In the genomic region with DNA sequence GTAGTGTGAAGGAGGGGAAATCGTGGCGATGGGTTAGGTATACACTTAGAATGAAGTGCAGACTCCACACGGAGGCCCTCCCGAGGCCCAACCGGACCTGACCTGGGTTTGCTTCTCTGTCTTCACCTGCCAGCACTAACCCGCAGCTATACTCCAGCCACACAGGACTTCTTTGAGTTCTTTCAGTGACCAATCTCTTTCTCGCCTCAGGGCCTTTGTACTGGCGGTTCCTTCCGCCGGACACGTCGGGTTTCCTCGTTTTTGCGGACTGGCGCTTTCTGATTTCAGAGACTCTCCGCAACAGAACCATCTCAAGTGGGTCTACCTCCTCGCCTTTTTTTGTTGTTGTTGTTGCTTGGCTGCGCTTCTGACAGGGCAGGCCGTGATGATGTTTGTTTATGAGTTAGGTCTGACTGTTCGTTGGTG, we compare ENCODE assay signal across 8 cellular contexts. TPM values are rescaled to one million over a fixed set of nuclear protein-coding genes. Genes with fewer than 3 reads are reported as not detected.
DNase-seq lines count a peak whose midpoint lies in the region; ATAC-seq and TF ChIP-seq lines count a peak whose summit lies in the region.

A gene with protein sequence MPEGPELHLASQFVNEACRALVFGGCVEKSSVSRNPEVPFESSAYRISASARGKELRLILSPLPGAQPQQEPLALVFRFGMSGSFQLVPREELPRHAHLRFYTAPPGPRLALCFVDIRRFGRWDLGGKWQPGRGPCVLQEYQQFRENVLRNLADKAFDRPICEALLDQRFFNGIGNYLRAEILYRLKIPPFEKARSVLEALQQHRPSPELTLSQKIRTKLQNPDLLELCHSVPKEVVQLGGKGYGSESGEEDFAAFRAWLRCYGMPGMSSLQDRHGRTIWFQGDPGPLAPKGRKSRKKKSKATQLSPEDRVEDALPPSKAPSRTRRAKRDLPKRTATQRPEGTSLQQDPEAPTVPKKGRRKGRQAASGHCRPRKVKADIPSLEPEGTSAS (plus strand): TSS at position 244 of the 426 bp plus-strand sequence. CDS start 1,867 bp downstream, outside the sequence.

- peak within 1 kb of the TSS; percentile 0 for H3K27ac Mint-ChIP-seq in activated T-cell treated with anti-CD3 and anti-CD28 coated beads, Interleukin-2, amount 50 U/mL, for 72 hours

- H3K36me3 Mint-ChIP-seq in activated T-cell treated with anti-CD3 and anti-CD28 coated beads, Interleukin-2, amount 50 U/mL, for 72 hours (ENCODE audit: insufficient read depth in 2 of 2), result peaks cover 10 to 12% of the 10 kb centered on the region in 2 donors

- ATAC-seq in activated T-cell treated with anti-CD3 and anti-CD28 coated beads, Interleukin-2, amount 50 U/mL, for 72 hours (replicated peaks in 1 of 2), result no peak
- no peak for ATAC-seq in left ventricle myocardium superior
- no peak for ATAC-seq in HG03097 (IDR thresholded peaks at IDR 0.05; ENCODE audit: low FRiP score, unreplicated experiment)
- no peak for ATAC-seq in GM18502 (IDR thresholded peaks at IDR 0.05; ENCODE audit: poor library complexity, unreplicated experiment)
- no peak for ATAC-seq in GM19023 (IDR thresholded peaks at IDR 0.05; ENCODE audit: unreplicated experiment)
- no peak for ATAC-seq in HG03520 (IDR thresholded peaks at IDR 0.05; ENCODE audit: unreplicated experiment)

- peaks cover 7% of the 10 kb centered on the region for H3K27me3 Mint-ChIP-seq in activated T-cell treated with anti-CD3 and anti-CD28 coated beads, Interleukin-2, amount 50 U/mL, for 72 hours (ENCODE audit: low read depth)

- no peak for DNase-seq in HFF-Myc (ENCODE audit: extremely low read depth, low read depth)
- DNase-seq in activated T-cell treated with anti-CD3 and anti-CD28 coated beads, Interleukin-2, amount 50 U/mL, for 72 hours, result no peak
- peak; percentile 37 for DNase-seq in left ventricle myocardium superior
- DNase-seq in renal cortical epithelial cell (ENCODE audit: low read depth), result no peak

- peaks cover 3 to 5% of the 10 kb centered on the region in 2 donors for H3K9me3 Mint-ChIP-seq in activated T-cell treated with anti-CD3 and anti-CD28 coated beads, Interleukin-2, amount 50 U/mL, for 72 hours

- H3K4me1 Mint-ChIP-seq in activated T-cell treated with anti-CD3 and anti-CD28 coated beads, Interleukin-2, amount 50 U/mL, for 72 hours (ENCODE audit: low read depth), result peaks cover 32% of the 10 kb centered on the region

- H3K4me3 ChIP-seq in HFF-Myc (replicated peaks; ENCODE audit: low read depth, low read length), result peak within 1 kb of the TSS; percentile 52

- intact Hi-C loops in left ventricle myocardium superior (cut with micrococcal nuclease), result no loop called here

- peak within 1 kb of the TSS; percentile 90 to 93 for H3K4me3 Mint-ChIP-seq in activated T-cell treated with anti-CD3 and anti-CD28 coated beads, Interleukin-2, amount 50 U/mL, for 72 hours

- TF ChIP-seq CTCF in HFF-Myc (IDR thresholded peaks at IDR 0.05; ENCODE audit: low read depth, low read length, missing control alignments), result no peak

RNA-seq across cellular contexts. Expression of the gene that starts here (rescaled TPM):
- total RNA-seq in activated T-cell treated with anti-CD3 and anti-CD28 coated beads, Interleukin-2, amount 50 U/mL, for 72 hours, result 10 to 100 TPM in 1 of 2 donors, 1 to 10 TPM in 1; 5.8 to 11.0 TPM
- total RNA-seq in left ventricle myocardium superior (13.5 TPM), renal cortical epithelial cell (12.7 and 18.2 TPM in 2 replicates)
